Comparison of ENCODE assay signal across 8 cellular contexts in genomic region chr4:37977471-37978452, GRCh38. TPM values are rescaled to one million over a fixed set of nuclear protein-coding genes. Genes with fewer than 3 reads are reported as not detected.
A peak's percentile ranks its signal among the peaks of the same experiment; 100 is the strongest.
DNase-seq lines count a peak whose midpoint lies in the region; ATAC-seq and TF ChIP-seq lines count a peak whose summit lies in the region.

No MANE protein-coding gene starts in this region.

- 1 to 2% (median 1%) methylated on average over 44 to 81 of the region's 81 CpGs for WGBS in spleen, 5 donors

- no peaks in the 10 kb centered on the region for H3K9me3 ChIP-seq in KOPT-K1 (ENCODE audit: insufficient read depth, low read length, poor library complexity, severe bottlenecking)
- H3K9me3 ChIP-seq in WERI-Rb-1 (ENCODE audit: severe bottlenecking): no peaks in the 10 kb centered on the region
- H3K9me3 ChIP-seq in breast epithelium: no peaks in the 10 kb centered on the region
- no peaks in the 10 kb centered on the region for H3K9me3 ChIP-seq in spleen

- no peaks in the 10 kb centered on the region for H3K9me3 Mint-ChIP-seq in immature natural killer cell

- H3K27me3 ChIP-seq in WERI-Rb-1 (ENCODE audit: insufficient read depth, low read depth, severe bottlenecking): no peaks in the 10 kb centered on the region
- H3K27me3 ChIP-seq in breast epithelium: no peaks in the 10 kb centered on the region
- no peaks in the 10 kb centered on the region for H3K27me3 ChIP-seq in spleen (replicated peaks in 1 of 7)

- peak overlapping the region; percentile 80 to 93 (median 88) for H3K27ac Mint-ChIP-seq in immature natural killer cell

- TF ChIP-seq POLR2A in breast epithelium (IDR thresholded peaks at IDR 0.05) (no peak), spleen (IDR thresholded peaks at IDR 0.05) (no peak)

- DNase-seq in WERI-Rb-1: peak; percentile 85
- DNase-seq in breast epithelium (ENCODE audit: low spot score in 2 of 2): peak; percentile 51 to 59
- peak; percentile 76 to 79 (median 78) for DNase-seq in immature natural killer cell
- peak; percentile 97 for DNase-seq in spleen
- no peak for DNase-seq in NCI-H2107 (lab: John Stamatoyannopoulos, UW)

- peak overlapping the region; percentile 77 for H3K4me3 ChIP-seq in GM08714 (ENCODE audit: low read length)
- H3K4me3 ChIP-seq in WERI-Rb-1 (ENCODE audit: low read depth, low read length): peak overlapping the region; percentile 61
- H3K4me3 ChIP-seq in breast epithelium: peak overlapping the region; percentile 73 to 88 (median 79)
- H3K4me3 ChIP-seq in spleen: peak overlapping the region; percentile 69 to 94 (median 78)

- H3K36me3 ChIP-seq in KOPT-K1 (ENCODE audit: insufficient read depth, low read length) (no peaks in the 10 kb centered on the region), WERI-Rb-1 (0 out of 2 replicates have a peak, but pooled peaks cover 3% of the 10 kb centered on the region), breast epithelium (no peaks in the 10 kb centered on the region), spleen (no peaks in the 10 kb centered on the region)

- H3K4me1 ChIP-seq in breast epithelium (no peaks in the 10 kb centered on the region), spleen (peaks cover 18 to 59% (median 47%) of the 10 kb centered on the region in 6 donors)

- no peaks in the 10 kb centered on the region for H3K36me3 Mint-ChIP-seq in immature natural killer cell

- H3K4me1 Mint-ChIP-seq in immature natural killer cell: peaks cover 32 to 49% of the 10 kb centered on the region in 2 donors

- H3K27ac ChIP-seq in KOPT-K1 (ENCODE audit: low read depth, low read length, poor library complexity, severe bottlenecking) (peak overlapping the region; percentile 72), WERI-Rb-1 (peak overlapping the region; percentile 81), breast epithelium (peak overlapping the region; percentile 84 to 93), spleen (peak overlapping the region; percentile 91 to 99 (median 96))

- intact Hi-C loops in breast epithelium (cut with DNase I; ENCODE audit: low total_unique reads) (loop anchor here (5.0 kb wide), 1 partner anchor 100 kb away; no protein-coding TSS in a partner anchor), spleen (cut with DNase I; ENCODE audit: low total_unique reads) (loop anchor here (10.0 kb wide), 2 partner anchors 47 to 173 kb away; no protein-coding TSS in a partner anchor)

- TF ChIP-seq CTCF in WERI-Rb-1 (IDR thresholded peaks at IDR 0.05; ENCODE audit: low read depth, low read length): peak; percentile 87
- peak in 2 of 3 donors; percentile 40 to 57 for TF ChIP-seq CTCF in breast epithelium (IDR thresholded peaks at IDR 0.05)
- TF ChIP-seq CTCF in spleen (IDR thresholded peaks at IDR 0.05 in 8 of 11, conservative IDR thresholded peaks at IDR 0.05 in 3 of 11): peak; percentile 48 to 93 (median 76)

- H3K27me3 Mint-ChIP-seq in immature natural killer cell (ENCODE audit: low read depth in 3 of 3): peaks cover 0 to 4% (median 0%) of the 10 kb centered on the region in 3 donors

- peak overlapping the region; percentile 88 to 91 (median 90) for H3K4me3 Mint-ChIP-seq in immature natural killer cell

- ATAC-seq in GM21786 (IDR thresholded peaks at IDR 0.05; ENCODE audit: unreplicated experiment): peak; percentile 69

RNA-seq across cellular contexts. Expression of gene PTTG2, which starts 17.6 kb away (rescaled TPM):
- total RNA-seq in breast epithelium (1 to 10 TPM in 1 of 3 donors, not detected in 2; 1.3 TPM), spleen (1 to 10 TPM; 2.3 to 7.5 (median 4.5) TPM)
- polyA plus RNA-seq in immature natural killer cell (not detected), spleen (1 to 10 TPM in 1 of 3 donors, under 1 TPM in 2; 0.53 to 1.2 (median 0.83) TPM)
